8 cellular contexts compared by ENCODE assay signal in genomic region chr16:67216612-67217490, GRCh38. TPM values are rescaled to one million over a fixed set of nuclear protein-coding genes. Genes with fewer than 3 reads are reported as not detected.
DNase-seq lines count a peak whose midpoint lies in the region; ATAC-seq and TF ChIP-seq lines count a peak whose summit lies in the region.
"Had no signal": no experiment of that assay in that cellular context is flagged by ENCODE, and none has a peak within 500 bp of the region (broad histone marks: within the 10 kb centered on the region; RNA-seq: fewer than 3 reads in every experiment).

No MANE protein-coding gene starts in this region.

- ATAC-seq in left cardiac atrium (peak; percentile 89 to 90), GM18502 (IDR thresholded peaks at IDR 0.05; ENCODE audit: poor library complexity, unreplicated experiment) (no peak)

- no peak overlapping the region for H3K4me3 Mint-ChIP-seq in activated CD4-positive, alpha-beta T cell treated with anti-CD3 and anti-CD28 coated beads, Interleukin-2, amount 10 ng/mL, durations not matched to agents 7 days and 5 days

- no peaks in the 10 kb centered on the region for H3K36me3 Mint-ChIP-seq in activated CD4-positive, alpha-beta T cell treated with anti-CD3 and anti-CD28 coated beads, Interleukin-2, amount 10 ng/mL, durations not matched to agents 7 days and 5 days (ENCODE audit: low read depth)

- no peak overlapping the region for H3K4me3 ChIP-seq in thyroid gland (replicated peaks in 1 of 3)

- no peak for TF ChIP-seq CTCF in thyroid gland (IDR thresholded peaks at IDR 0.05)

- peak overlapping the region in 2 of 3 donors; percentile 43 to 51 for H3K27ac ChIP-seq in thyroid gland
- H3K27ac ChIP-seq: 22Rv1 had no signal

- H3K9me3 ChIP-seq in thyroid gland, result no peaks in the 10 kb centered on the region

- TF ChIP-seq POLR2A in thyroid gland (IDR thresholded peaks at IDR 0.05), result no peak

- CTCF ChIA-PET in activated CD4-positive, alpha-beta T cell treated with anti-CD3 and anti-CD28 coated beads, Interleukin-2, amount 10 ng/mL, durations not matched to agents 7 days and 5 days (lab: Charles Lee), result interaction anchor here (1.2 to 1.9 kb wide), 3 partner anchors 8 to 23 kb away, joined by 4 to 10 read pairs (median 7); no protein-coding TSS in a partner anchor

- no peaks in the 10 kb centered on the region for H3K27me3 ChIP-seq in thyroid gland

- 70 to 73% methylated on average over 18 of the region's 18 CpGs for WGBS in thyroid gland, 2 donors

- H3K27me3 Mint-ChIP-seq in activated CD4-positive, alpha-beta T cell treated with anti-CD3 and anti-CD28 coated beads, Interleukin-2, amount 10 ng/mL, durations not matched to agents 7 days and 5 days, result no peaks in the 10 kb centered on the region

- peaks cover 12% of the 10 kb centered on the region for H3K4me1 Mint-ChIP-seq in activated CD4-positive, alpha-beta T cell treated with anti-CD3 and anti-CD28 coated beads, Interleukin-2, amount 10 ng/mL, durations not matched to agents 7 days and 5 days

- H3K4me1 ChIP-seq in thyroid gland, result no peaks in the 10 kb centered on the region

- peak overlapping the region; percentile 43 for H3K27ac Mint-ChIP-seq in activated CD4-positive, alpha-beta T cell treated with anti-CD3 and anti-CD28 coated beads, Interleukin-2, amount 10 ng/mL, durations not matched to agents 7 days and 5 days

- H3K36me3 ChIP-seq in thyroid gland, result no peaks in the 10 kb centered on the region

- no peak for DNase-seq in activated CD4-positive, alpha-beta T cell treated with anti-CD3 and anti-CD28 coated beads, Interleukin-2, amount 10 ng/mL, durations not matched to agents 7 days and 5 days
- DNase-seq in activated CD4-positive, alpha-beta T cell treated with anti-CD3 and anti-CD28 coated beads, Interleukin-2, amount 50 U/mL, for 4 hours, result no peak
- DNase-seq in left cardiac atrium (peak; percentile 84), thyroid gland (no peak), amniotic stem cell (lab: John Stamatoyannopoulos, UW) (no peak)
- DNase-seq: NCI-H2029 treated with DMSO at 0.1 percent for 48 hours had no signal

- H3K9me3 Mint-ChIP-seq in activated CD4-positive, alpha-beta T cell treated with anti-CD3 and anti-CD28 coated beads, Interleukin-2, amount 10 ng/mL, durations not matched to agents 7 days and 5 days, result no peaks in the 10 kb centered on the region

- intact Hi-C loops in left cardiac atrium (cut with DNase I) (no loop called here), thyroid gland (cut with DNase I) (no loop called here)

- POLR2A ChIA-PET in activated CD4-positive, alpha-beta T cell treated with anti-CD3 and anti-CD28 coated beads, Interleukin-2, amount 10 ng/mL, durations not matched to agents 7 days and 5 days (lab: Charles Lee), result no interaction called here

RNA-seq across cellular contexts. Expression of gene TMEM208, which starts 10.1 kb away (rescaled TPM):
- total RNA-seq in activated CD4-positive, alpha-beta T cell treated with anti-CD3 and anti-CD28 coated beads, Interleukin-2, amount 10 ng/mL, durations not matched to agents 7 days and 5 days, result 10 to 100 TPM; 25.8 to 40.8 TPM
- 10 to 100 TPM; 17.4 to 25.3 TPM for total RNA-seq in left cardiac atrium
- 10 to 100 TPM; 53.2 to 69.0 (median 58.3) TPM for total RNA-seq in thyroid gland

RNA-seq across cellular contexts. Expression of gene ELMO3, which starts 17.9 kb away (rescaled TPM):
- 1 to 10 TPM; 6.2 to 6.3 TPM for total RNA-seq in activated CD4-positive, alpha-beta T cell treated with anti-CD3 and anti-CD28 coated beads, Interleukin-2, amount 10 ng/mL, durations not matched to agents 7 days and 5 days
- 1 to 10 TPM; 1.0 to 1.6 TPM for total RNA-seq in left cardiac atrium
- 10 to 100 TPM; 26.0 to 37.8 (median 30.0) TPM for total RNA-seq in thyroid gland

RNA-seq across cellular contexts. Expression of gene E2F4, which starts 24.9 kb away (rescaled TPM):
- total RNA-seq in activated CD4-positive, alpha-beta T cell treated with anti-CD3 and anti-CD28 coated beads, Interleukin-2, amount 10 ng/mL, durations not matched to agents 7 days and 5 days, result 100 to 1,000 TPM; 114 to 120 TPM
- total RNA-seq in left cardiac atrium (10 to 100 TPM; 34.9 to 46.2 TPM), thyroid gland (100 to 1,000 TPM in 1 of 4 donors, 10 to 100 TPM in 3; 77.6 to 117 (median 89.1) TPM)

RNA-seq across cellular contexts. Expression of gene EXOC3L1, which starts 26.9 kb away (rescaled TPM):
- total RNA-seq in activated CD4-positive, alpha-beta T cell treated with anti-CD3 and anti-CD28 coated beads, Interleukin-2, amount 10 ng/mL, durations not matched to agents 7 days and 5 days, result not detected
- 1 to 10 TPM; 1.9 to 2.0 TPM for total RNA-seq in left cardiac atrium
- 1 to 10 TPM; 5.9 to 8.6 (median 7.6) TPM for total RNA-seq in thyroid gland

RNA-seq across cellular contexts. Expression of gene FHOD1, which starts 30.4 kb away (rescaled TPM):
- 10 to 100 TPM; 59.2 to 62.0 TPM for total RNA-seq in activated CD4-positive, alpha-beta T cell treated with anti-CD3 and anti-CD28 coated beads, Interleukin-2, amount 10 ng/mL, durations not matched to agents 7 days and 5 days
- total RNA-seq in left cardiac atrium (10 to 100 TPM; 18.7 to 25.8 TPM), thyroid gland (10 to 100 TPM; 17.9 to 26.4 (median 24.3) TPM)
